19 cellular contexts compared by ENCODE assay signal in genomic region chr4:114282937-114283336, GRCh38.
DNase-seq lines count a peak whose midpoint lies in the region; ATAC-seq lines count a peak whose summit lies in the region.
"Had no signal": no experiment of that assay in that cellular context is flagged by ENCODE, and none has a peak within 500 bp of the region (broad histone marks: within the 10 kb centered on the region; RNA-seq: fewer than 3 reads in every experiment).

No MANE protein-coding gene starts in this region.

- peak; percentile 0 to 9 for DNase-seq in AML-193 (lab: John Stamatoyannopoulos, UW)
- peak; percentile 35 for DNase-seq in NOMO-1 treated with dmso at 0.1 percent for 144 hours (lab: John Stamatoyannopoulos, UW; ENCODE audit: unreplicated experiment)
- no peak for DNase-seq in HCEC 1CT
- no peak for DNase-seq in RPMI8226
- no peak for DNase-seq in GM19238 (ENCODE audit: insufficient read length, low spot score)
- DNase-seq: ACHN; activated CD4-positive, alpha-beta T cell treated with anti-CD3 and anti-CD28 coated beads, Interleukin-2, amount 50 U/mL, for 48 hours; activated naive CD4-positive, alpha-beta T cell treated with anti-CD3 and anti-CD28 coated beads, Interleukin-2, amount 50 U/mL, for 16 hours; DMS79 treated with DMSO at 0.1 percent for 48 hours; effector memory CD8-positive, alpha-beta T cell; head of caudate nucleus; KG1; NCI-H1436; NCI-H82; T-cell; WERI-Rb-1 had no signal

- peak; percentile 49 for ATAC-seq in GM19324 (IDR thresholded peaks at IDR 0.05; ENCODE audit: low FRiP score, unreplicated experiment)
- ATAC-seq in HG03342 (IDR thresholded peaks at IDR 0.05; ENCODE audit: unreplicated experiment) = peak; percentile 69
- ATAC-seq in GM18873 (IDR thresholded peaks at IDR 0.05; ENCODE audit: low FRiP score, unreplicated experiment) = no peak
- ATAC-seq: effector memory CD8-positive, alpha-beta T cell; T-cell had no signal

Comparison
In these comparisons a context has a peak if more than half of its experiments do, and no peak if none do; other contexts are left out.
1. DNase-seq: peak in AML-193 (2 of 2) and NOMO-1 treated with dmso at 0.1 percent for 144 hours (single experiment); none in HCEC 1CT (single experiment), RPMI8226 (single experiment) and GM19238 (single experiment).